In genomic region chr1:218299416-218299815, GRCh38 we compare ENCODE assay signal across 9 cellular contexts. TPM values are rescaled to one million over a fixed set of nuclear protein-coding genes. Genes with fewer than 3 reads are reported as not detected.
DNase-seq lines count a peak whose midpoint lies in the region; ATAC-seq and TF ChIP-seq lines count a peak whose summit lies in the region.
"Had no signal": no experiment of that assay in that cellular context is flagged by ENCODE, and none has a peak within 500 bp of the region (broad histone marks: within the 10 kb centered on the region; RNA-seq: fewer than 3 reads in every experiment).

No MANE protein-coding gene starts in this region.

- no peaks in the 10 kb centered on the region for H3K9me3 ChIP-seq in OCI-LY1 (ENCODE audit: low read length)
- H3K9me3 ChIP-seq in upper lobe of right lung, result no peaks in the 10 kb centered on the region

- H2AFZ ChIP-seq in GM23338, result no peak overlapping the region
- no peak overlapping the region for H2AFZ ChIP-seq in OCI-LY1 (ENCODE audit: low read length)

- H4K20me1 ChIP-seq in GM23338 (replicated peaks; ENCODE audit: insufficient read depth), result no peaks in the 10 kb centered on the region
- H4K20me1 ChIP-seq in OCI-LY1 (ENCODE audit: insufficient read depth, low read length), result no peaks in the 10 kb centered on the region

- H3K36me3 ChIP-seq in GM23338 (ENCODE audit: insufficient read depth) (no peaks in the 10 kb centered on the region), OCI-LY1 (ENCODE audit: insufficient read depth, low read length) (peaks cover 29% of the 10 kb centered on the region), upper lobe of right lung (peaks cover 10% of the 10 kb centered on the region)

- H3K4me3 Mint-ChIP-seq in Calu3 (ENCODE audit: low read depth, unreplicated experiment), result no peak overlapping the region
- H3K4me3 Mint-ChIP-seq in GM23338, result no peak overlapping the region
- H3K4me3 Mint-ChIP-seq: memory B cell had no signal

- TF ChIP-seq CTCF in Calu3 (IDR thresholded peaks at IDR 0.05; ENCODE audit: unreplicated experiment) (peak; percentile 35), GM23338 (conservative IDR thresholded peaks at IDR 0.05; ENCODE audit: low read depth in 2 of 2) (peak; percentile 55 to 64), OCI-LY1 (IDR thresholded peaks at IDR 0.05; ENCODE audit: low read length) (peak; percentile 59), fibroblast of pulmonary artery (IDR thresholded peaks at IDR 0.05; ENCODE audit: low read length, missing control alignments) (peak; percentile 71), upper lobe of right lung (IDR thresholded peaks at IDR 0.05) (peak; percentile 35)

- H3K4me3 ChIP-seq in GM23338 (no peak overlapping the region), OCI-LY1 (ENCODE audit: low read depth, low read length, poor library complexity, severe bottlenecking) (no peak overlapping the region), fibroblast of pulmonary artery (replicated peaks; ENCODE audit: low read depth, low read length) (no peak overlapping the region), upper lobe of right lung (no peak overlapping the region)

- peak overlapping the region; percentile 93 for H3K27ac ChIP-seq in GM23338 (ENCODE audit: low read depth)
- no peak overlapping the region for H3K27ac ChIP-seq in OCI-LY1 (ENCODE audit: low read depth, low read length, poor library complexity, severe bottlenecking)
- no peak overlapping the region for H3K27ac ChIP-seq in upper lobe of right lung

- no peaks in the 10 kb centered on the region; the same call in 1 of the 2 replicates for H3F3A ChIP-seq in GM23338 (replicated peaks; ENCODE audit: low read depth)
- H3F3A ChIP-seq in OCI-LY1 (ENCODE audit: insufficient read depth, low read length), result no peaks in the 10 kb centered on the region

- DNase-seq in Calu3 (no peak), GM23338 (ENCODE audit: low spot score) (peak; percentile 46), fibroblast of pulmonary artery (ENCODE audit: low read depth) (peak; percentile 83), upper lobe of right lung (no peak), COLO668 (lab: John Stamatoyannopoulos, UW; ENCODE audit: unreplicated experiment) (no peak)

- no TSS peak for BruUV-seq in Calu3 (replicated peaks; lab: Mats Ljungman, UMichigan)

- H3K4me1 Mint-ChIP-seq in Calu3 (ENCODE audit: low read depth, unreplicated experiment), result peaks cover 36% of the 10 kb centered on the region
- H3K4me1 Mint-ChIP-seq in GM23338, result peaks cover 84% of the 10 kb centered on the region

- CTCF ChIA-PET in Calu3 (lab: Charles Lee), result interaction anchor here (0.5 to 1.8 kb wide), 8 partner anchors 8 to 1513 kb away, joined by 3 to 7 read pairs (median 4); partner anchors contain the start of genes RRP15 and TGFB2

- H3K27me3 Mint-ChIP-seq in Calu3 (ENCODE audit: unreplicated experiment), result no peaks in the 10 kb centered on the region
- H3K27me3 Mint-ChIP-seq in GM23338 (ENCODE audit: insufficient read depth, low read depth, poor library complexity), result no peaks in the 10 kb centered on the region
- H3K27me3 Mint-ChIP-seq: memory B cell had no signal

- H3K79me2 ChIP-seq in GM23338 (replicated peaks; ENCODE audit: insufficient read depth) (peaks cover 86% of the 10 kb centered on the region), OCI-LY1 (ENCODE audit: insufficient read depth, low read length) (peaks cover 32% of the 10 kb centered on the region)

- ATAC-seq in GM23338 (no peak; the same call in 2 of the 3 replicates), upper lobe of right lung (no peak), GM21528 (IDR thresholded peaks at IDR 0.05; ENCODE audit: low FRiP score, unreplicated experiment) (no peak)
- ATAC-seq in activated CD4-positive, CD25-positive, alpha-beta regulatory T cell treated with anti-CD3 and anti-CD28 coated beads, Interleukin-2, amount 50 U/mL, for 24 hours, result no peak

- no peak overlapping the region for H3K27ac Mint-ChIP-seq in Calu3 (ENCODE audit: unreplicated experiment)
- peak overlapping the region; percentile 93 for H3K27ac Mint-ChIP-seq in GM23338
- H3K27ac Mint-ChIP-seq: memory B cell had no signal

- H3K9me3 Mint-ChIP-seq in Calu3 (ENCODE audit: low read depth, unreplicated experiment) (no peaks in the 10 kb centered on the region), GM23338 (no peaks in the 10 kb centered on the region)
- H3K9me3 Mint-ChIP-seq: memory B cell had no signal

- H3K9me2 ChIP-seq in GM23338 (ENCODE audit: insufficient read depth), result no peaks in the 10 kb centered on the region
- H3K9me2 ChIP-seq in OCI-LY1 (ENCODE audit: low read depth, low read length), result no peaks in the 10 kb centered on the region

- no peak overlapping the region for H3K9ac ChIP-seq in OCI-LY1 (ENCODE audit: low read length)

- intact Hi-C loops in Calu3 (cut with micrococcal nuclease; ENCODE audit: unreplicated experiment), result no loop called here
- intact Hi-C loops in upper lobe of right lung (cut with DNase I), result no loop called here

- H3K4me2 ChIP-seq in GM23338, result peak overlapping the region; percentile 8; the same call in 1 of the 2 replicates
- no peak overlapping the region for H3K4me2 ChIP-seq in OCI-LY1 (ENCODE audit: low read length)

- H3K27me3 ChIP-seq in GM23338 (ENCODE audit: insufficient read depth), result no peaks in the 10 kb centered on the region
- H3K27me3 ChIP-seq in OCI-LY1 (ENCODE audit: insufficient read depth, low read length), result no peaks in the 10 kb centered on the region
- H3K27me3 ChIP-seq in upper lobe of right lung, result no peaks in the 10 kb centered on the region

- H3K4me1 ChIP-seq in GM23338 (ENCODE audit: insufficient read depth) (peaks cover 94% of the 10 kb centered on the region), OCI-LY1 (ENCODE audit: insufficient read depth, low read length, severe bottlenecking) (peaks cover 10% of the 10 kb centered on the region), upper lobe of right lung (no peaks in the 10 kb centered on the region)

- no peaks in the 10 kb centered on the region for H3K36me3 Mint-ChIP-seq in Calu3 (ENCODE audit: insufficient read depth, unreplicated experiment)
- H3K36me3 Mint-ChIP-seq in GM23338 (ENCODE audit: low read depth), result peaks cover 13% of the 10 kb centered on the region; the same call in 2 of the 3 replicates

TF ChIP-seq in GM23338, 12 proteins besides CTCF, POLR2A, EP300 and RAD21 (continues in another document):
- TF ChIP-seq STAT1 (IDR thresholded peaks at IDR 0.05; ENCODE audit: unreplicated experiment), result no peak

RNA-seq across cellular contexts. Expression of gene RRP15, which starts 14.3 kb away (rescaled TPM):
- total RNA-seq in Calu3 (2022), result 43.8 and 44.0 TPM in 2 replicates
- 18.8 and 19.8 TPM in 2 replicates for total RNA-seq in GM23338 (2014; rRNA removed; shearing (Covaris generic))
- 80.5 and 86.5 TPM in 2 replicates for polyA plus RNA-seq in GM23338 (2016; fragmentation: Nextera tagmentation; extraction: Ambion mirVana)
- 16.9 TPM for total RNA-seq in upper lobe of right lung

RNA-seq across cellular contexts. Expression of gene TGFB2, which starts 45.7 kb away (rescaled TPM):
- total RNA-seq in Calu3 (2022) (32.2 and 37.6 TPM in 2 replicates), upper lobe of right lung (19.8 TPM)
- 0.19 and 1.4 TPM in 2 replicates for total RNA-seq in GM23338 (2014; rRNA removed; shearing (Covaris generic))
- 0.31 and 0.63 TPM in 2 replicates for polyA plus RNA-seq in GM23338 (2016; fragmentation: Nextera tagmentation; extraction: Ambion mirVana)

Comparison
In these comparisons a context has a peak if more than half of its experiments do, and no peak if none do; other contexts are left out.
1. DNase-seq: peak in GM23338 (single experiment) and fibroblast of pulmonary artery (single experiment); none in Calu3 (single experiment), upper lobe of right lung (single experiment) and COLO668 (single experiment).
2. Peak in every context shown above with its lines, with median percentiles within 50 percentile points of each other: CTCF ChIP-seq.